ENCODE assay signal across 1 cellular context in the genomic region with DNA sequence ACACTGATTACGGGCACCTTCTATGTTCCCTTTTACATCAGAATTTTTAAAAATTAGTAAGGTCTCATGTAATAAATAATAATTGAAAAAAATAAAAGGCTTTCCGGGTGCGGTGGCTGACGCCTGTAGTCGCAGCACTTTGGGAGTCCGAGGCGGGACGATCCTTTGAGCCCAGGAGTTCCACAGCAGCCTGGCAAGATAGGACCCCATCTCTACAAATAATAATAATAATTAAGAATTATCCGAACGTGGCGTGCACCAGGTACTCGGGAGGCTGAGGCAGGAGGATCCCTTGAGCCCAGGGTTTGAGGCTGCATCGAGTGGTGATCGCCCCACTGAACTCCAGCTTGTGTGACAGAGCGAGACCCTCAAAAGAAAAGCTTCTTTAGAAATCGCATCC.
A peak's percentile ranks its signal among the peaks of the same experiment; 100 is the strongest.
TF ChIP-seq lines count a peak whose summit lies in the region.

No MANE protein-coding gene starts in this region.

TF ChIP-seq in HepG2, 621 proteins besides CTCF, POLR2A, EP300 and RAD21:
- TF ChIP-seq ETS1 (CRISPR knock-in tag; IDR thresholded peaks at IDR 0.05), result no peak
- TF ChIP-seq ZNF263 (CRISPR knock-in tag; IDR thresholded peaks at IDR 0.05), result 0 out of 2 replicates have a peak, but pooled peaks have one; percentile 3
- 0 out of 2 replicates have a peak, but pooled peaks have one; percentile 13 for TF ChIP-seq ZSCAN20 (CRISPR knock-in tag; IDR thresholded peaks at IDR 0.05; ENCODE audit: borderline replicate concordance)
- TF ChIP-seq PCBP1 (IDR thresholded peaks at IDR 0.05; ENCODE audit: borderline replicate concordance, low read depth, low read length), result no peak
